22 cellular contexts compared by ENCODE assay signal in the genomic region with DNA sequence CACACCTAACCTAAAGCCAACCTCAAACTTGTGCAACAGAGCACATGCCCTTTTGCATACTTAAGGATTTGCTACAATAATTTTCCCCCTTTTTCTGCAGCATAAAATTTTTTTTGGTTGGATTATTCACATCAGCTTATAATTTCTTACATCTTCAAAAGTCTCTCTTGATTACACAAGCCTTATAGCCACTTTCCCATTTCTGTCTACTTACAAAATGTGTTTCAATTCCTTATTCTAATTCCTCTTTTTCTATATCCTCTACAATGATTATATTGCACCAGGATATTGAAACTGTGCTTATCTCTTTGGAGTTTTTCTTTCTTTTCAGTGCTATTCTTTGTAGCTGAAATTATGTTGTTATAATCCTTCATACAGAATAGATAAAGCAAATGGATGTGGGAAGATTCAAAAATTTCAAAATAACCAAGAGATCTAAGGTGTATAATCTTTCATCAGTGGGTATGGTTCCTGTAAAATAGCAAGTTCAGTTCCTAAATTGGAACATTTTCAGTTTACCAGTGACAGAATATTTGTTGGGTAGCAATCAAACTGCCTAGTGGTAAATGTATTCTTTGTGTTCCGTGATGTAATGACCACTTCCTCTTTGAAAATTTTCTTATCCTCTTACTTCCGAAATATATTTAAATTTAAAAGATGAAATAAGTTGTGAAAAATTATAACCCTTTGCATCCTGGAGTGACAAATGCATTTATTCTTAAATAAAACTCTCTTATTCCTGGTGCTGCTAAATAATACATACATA.
"Had no signal": no experiment of that assay in that cellular context is flagged by ENCODE, and none has a peak within 500 bp of the region (broad histone marks: within the 10 kb centered on the region; RNA-seq: fewer than 3 reads in every experiment).

No MANE protein-coding gene starts in this region.

- ATAC-seq: foreskin keratinocyte; left lobe of liver; natural killer cell treated with Interleukin-12 subunit alpha and Interleukin-12 subunit beta and Interleukin-15 and Interleukin-18, amount 100 ng/mL, for 72 hours; right cardiac atrium; stimulated activated memory B cell treated with anti-CD40 and anti-IgM and Interleukin-4, amounts not matched to agents 10 μg/mL and 1 μg/mL and 100 μg/mL, for 72 hours; WTC11 had no signal

- DNase-seq: activated gamma-delta T cell treated with Interleukin-2 at 50 U/mL for 16 hours; activated T-cell treated with anti-CD3 and anti-CD28 coated beads, Interleukin-2, amount 50 U/mL, for 1 hour; central memory CD4-positive, alpha-beta T cell; effector memory CD4-positive, alpha-beta T cell; foreskin keratinocyte; immature natural killer cell; ovary; right cardiac atrium; stimulated activated CD4-positive, alpha-beta T cell treated with anti-CD3 and anti-CD28 coated beads, Interleukin-1b, Interleukin-23, amount 100 ng/mL, for 48 hours; stomach; T-helper 9 cell had no signal

- H3K27ac Mint-ChIP-seq: activated naive CD8-positive, alpha-beta T cell; immature natural killer cell; mesothelial cell of epicardium; natural killer cell treated with Interleukin-12 subunit alpha and Interleukin-12 subunit beta and Interleukin-15 and Interleukin-18, amount 100 ng/mL, for 72 hours; stimulated activated memory B cell treated with anti-CD40 and anti-IgM and Interleukin-4, amounts not matched to agents 10 μg/mL and 1 μg/mL and 100 μg/mL, for 72 hours; WTC11 had no signal

- H3K36me3 Mint-ChIP-seq: activated naive CD8-positive, alpha-beta T cell; immature natural killer cell; mesothelial cell of epicardium; natural killer cell treated with Interleukin-12 subunit alpha and Interleukin-12 subunit beta and Interleukin-15 and Interleukin-18, amount 100 ng/mL, for 72 hours; stimulated activated memory B cell treated with anti-CD40 and anti-IgM and Interleukin-4, amounts not matched to agents 10 μg/mL and 1 μg/mL and 100 μg/mL, for 72 hours; WTC11 had no signal

- H3K4me3 Mint-ChIP-seq: activated naive CD8-positive, alpha-beta T cell; immature natural killer cell; mesothelial cell of epicardium; natural killer cell treated with Interleukin-12 subunit alpha and Interleukin-12 subunit beta and Interleukin-15 and Interleukin-18, amount 100 ng/mL, for 72 hours; stimulated activated memory B cell treated with anti-CD40 and anti-IgM and Interleukin-4, amounts not matched to agents 10 μg/mL and 1 μg/mL and 100 μg/mL, for 72 hours; WTC11 had no signal

- H3K4me3 ChIP-seq: hepatocyte, lung, ovary, skin epidermis, stomach, suprapubic skin, tibial nerve had no signal

- H3K27me3 ChIP-seq: foreskin keratinocyte, hepatocyte, ovary, stomach, suprapubic skin, tibial nerve had no signal

- H3K4me1 Mint-ChIP-seq: immature natural killer cell; stimulated activated memory B cell treated with anti-CD40 and anti-IgM and Interleukin-4, amounts not matched to agents 10 μg/mL and 1 μg/mL and 100 μg/mL, for 72 hours; WTC11 had no signal

- H3K27me3 Mint-ChIP-seq: activated naive CD8-positive, alpha-beta T cell; natural killer cell treated with Interleukin-12 subunit alpha and Interleukin-12 subunit beta and Interleukin-15 and Interleukin-18, amount 100 ng/mL, for 72 hours; stimulated activated memory B cell treated with anti-CD40 and anti-IgM and Interleukin-4, amounts not matched to agents 10 μg/mL and 1 μg/mL and 100 μg/mL, for 72 hours had no signal

- H3K4me1 ChIP-seq: foreskin keratinocyte, stomach, suprapubic skin, tibial nerve had no signal

- H3K9me3 ChIP-seq: ovary, stomach, suprapubic skin, tibial nerve had no signal

- H3K4me2 ChIP-seq: hepatocyte had no signal

- H3K27ac ChIP-seq: foreskin keratinocyte, hepatocyte, ovary, skin epidermis, stomach, suprapubic skin, tibial nerve had no signal

- H3K36me3 ChIP-seq: ovary, stomach, suprapubic skin, tibial nerve had no signal

- H3K9me3 Mint-ChIP-seq: mesothelial cell of epicardium; stimulated activated memory B cell treated with anti-CD40 and anti-IgM and Interleukin-4, amounts not matched to agents 10 μg/mL and 1 μg/mL and 100 μg/mL, for 72 hours; WTC11 had no signal
